Comparison of ENCODE assay signal across 21 cellular contexts in the genomic region with DNA sequence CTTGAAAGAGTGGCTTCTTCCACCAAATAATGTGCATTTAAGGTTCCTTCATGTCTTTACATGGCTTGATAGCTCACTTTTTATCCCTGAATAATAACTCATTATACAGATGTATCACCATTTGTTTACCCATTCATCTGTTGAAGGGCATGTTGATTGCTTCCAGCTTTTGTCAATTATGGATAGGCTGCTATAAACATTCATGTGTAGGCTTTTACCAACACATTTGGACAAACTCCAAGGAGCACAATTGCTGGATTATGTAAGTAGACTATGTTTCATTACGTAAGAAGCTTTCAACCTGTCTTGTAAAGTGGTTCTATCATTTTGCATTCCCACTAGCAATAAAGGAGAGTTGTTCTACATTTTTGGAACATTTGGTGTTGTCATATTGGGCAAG.
"Had no signal": no experiment of that assay in that cellular context is flagged by ENCODE, and none has a peak within 500 bp of the region (broad histone marks: within the 10 kb centered on the region; RNA-seq: fewer than 3 reads in every experiment).

No MANE protein-coding gene starts in this region.

- H3K4me3 ChIP-seq: ascending aorta, breast epithelium, gastrocnemius medialis, heart right ventricle, skin epidermis, suprapubic skin had no signal

- H3K27ac ChIP-seq: ascending aorta, breast epithelium, epithelial cell of prostate, gastrocnemius medialis, heart right ventricle, skin epidermis, suprapubic skin had no signal

- ATAC-seq: gastrocnemius medialis, heart right ventricle, right cardiac atrium had no signal

- H3K4me1 Mint-ChIP-seq: activated B cell treated with CpG ODN at 0.5 μM for 24 hours, nephron had no signal

- H3K4me3 Mint-ChIP-seq: activated B cell treated with CpG ODN at 0.5 μM for 24 hours; activated naive CD4-positive, alpha-beta T cell treated with anti-CD3 and anti-CD28 coated beads for 36 hours; activated T-helper 1 cell treated with anti-CD3 and anti-CD28 coated beads, Interleukin-12 subunit alpha, Interleukin-12 subunit beta, Interleukin-2, Interleukin-4 antibody, amounts not matched to agents 30 ng/mL and 10 ng/mL and 1 ng/mL, durations not matched to agents 14 hours and 24 hours and 36 hours; nephron; stimulated activated naive CD8-positive, alpha-beta T cell treated with anti-CD3 and anti-CD28 coated beads, Interleukin-15, Interleukin-2, amounts not matched to agents 100 ng/mL and 50 ng/mL, for 24 hours; type B pancreatic cell had no signal

- H3K4me1 ChIP-seq: ascending aorta, breast epithelium, gastrocnemius medialis, heart right ventricle, suprapubic skin had no signal

- H3K27ac Mint-ChIP-seq: activated B cell treated with CpG ODN at 0.5 μM for 24 hours; activated naive CD4-positive, alpha-beta T cell treated with anti-CD3 and anti-CD28 coated beads for 36 hours; activated T-helper 1 cell treated with anti-CD3 and anti-CD28 coated beads, Interleukin-12 subunit alpha, Interleukin-12 subunit beta, Interleukin-2, Interleukin-4 antibody, amounts not matched to agents 30 ng/mL and 10 ng/mL and 1 ng/mL, durations not matched to agents 14 hours and 24 hours and 36 hours; nephron; stimulated activated naive CD8-positive, alpha-beta T cell treated with anti-CD3 and anti-CD28 coated beads, Interleukin-15, Interleukin-2, amounts not matched to agents 100 ng/mL and 50 ng/mL, for 24 hours; type B pancreatic cell had no signal

- H3K9me3 Mint-ChIP-seq: nephron; stimulated activated naive CD8-positive, alpha-beta T cell treated with anti-CD3 and anti-CD28 coated beads, Interleukin-15, Interleukin-2, amounts not matched to agents 100 ng/mL and 50 ng/mL, for 24 hours had no signal

- DNase-seq: activated B cell treated with CpG ODN at 0.5 μM for 24 hours; activated CD4-positive, alpha-beta T cell treated with anti-CD3 and anti-CD28 coated beads for 48 hours; activated CD8-positive, alpha-beta memory T cell treated with anti-CD3 and anti-CD28 coated beads, Interleukin-2, amount 50 U/mL, for 48 hours; activated naive CD4-positive, alpha-beta T cell treated with anti-CD3 and anti-CD28 coated beads for 36 hours; cerebellar nuclear complex; effector memory CD4-positive, alpha-beta T cell; gastrocnemius medialis; heart right ventricle; nucleus accumbens; right cardiac atrium; stimulated activated CD4-positive, alpha-beta T cell treated with anti-CD3 and anti-CD28 coated beads, Interleukin-4, amount 100 ng/mL, for 24 hours; stimulated activated CD8-positive, alpha-beta memory T cell treated with anti-CD3 and anti-CD28 coated beads, Interleukin-4, amount 100 ng/mL, for 48 hours had no signal

- H3K27me3 ChIP-seq: ascending aorta, breast epithelium, gastrocnemius medialis, heart right ventricle, suprapubic skin had no signal

- H3K27me3 Mint-ChIP-seq: activated B cell treated with CpG ODN at 0.5 μM for 24 hours; stimulated activated naive CD8-positive, alpha-beta T cell treated with anti-CD3 and anti-CD28 coated beads, Interleukin-15, Interleukin-2, amounts not matched to agents 100 ng/mL and 50 ng/mL, for 24 hours; type B pancreatic cell had no signal

- H3K36me3 Mint-ChIP-seq: type B pancreatic cell had no signal

- H3K36me3 ChIP-seq: ascending aorta, breast epithelium, gastrocnemius medialis, heart right ventricle, suprapubic skin had no signal

- H3K9me3 ChIP-seq: ascending aorta, breast epithelium, gastrocnemius medialis, suprapubic skin had no signal
